9 cellular contexts compared by ENCODE assay signal in the genomic region with DNA sequence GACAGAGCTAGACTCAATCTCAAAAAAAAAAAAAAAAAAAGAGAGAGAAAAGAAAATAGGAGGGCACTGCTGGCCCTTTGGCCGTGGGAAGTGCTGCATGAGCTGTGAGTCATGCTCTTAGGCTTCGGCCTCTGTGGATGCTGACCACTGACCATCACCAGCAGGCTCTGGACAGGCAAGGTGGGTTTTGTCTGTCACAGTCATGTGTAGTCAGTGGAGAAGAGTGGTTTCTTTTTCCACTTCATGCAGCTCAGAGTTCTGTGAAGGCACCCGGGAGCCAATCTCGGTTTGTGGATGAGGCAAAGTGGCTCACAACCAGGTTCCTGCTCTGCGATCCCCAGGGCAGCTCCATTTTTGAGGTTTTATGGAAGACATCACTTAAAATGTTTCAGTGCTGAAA. TPM values are rescaled to one million over a fixed set of nuclear protein-coding genes. Genes with fewer than 3 reads are reported as not detected.
A peak's percentile ranks its signal among the peaks of the same experiment; 100 is the strongest.
DNase-seq lines count a peak whose midpoint lies in the region; ATAC-seq and TF ChIP-seq lines count a peak whose summit lies in the region.
"Had no signal": no experiment of that assay in that cellular context is flagged by ENCODE, and none has a peak within 500 bp of the region (broad histone marks: within the 10 kb centered on the region; RNA-seq: fewer than 3 reads in every experiment).

No MANE protein-coding gene starts in this region.

- no peak for TF ChIP-seq POLR2A in transverse colon (IDR thresholded peaks at IDR 0.05)

- POLR2A ChIA-PET in RWPE1 (lab: Yijun Ruan, JAX; ENCODE audit: low non-redundant PET) = no interaction called here

- no peaks in the 10 kb centered on the region for H3K27me3 ChIP-seq in transverse colon
- H3K27me3 ChIP-seq: SJCRH30 had no signal

- no peak for ATAC-seq in GM21528 (IDR thresholded peaks at IDR 0.05; ENCODE audit: low FRiP score, unreplicated experiment)

- TF ChIP-seq EP300 in transverse colon (IDR thresholded peaks at IDR 0.05; ENCODE audit: low read depth) = no peak

- no peak overlapping the region for H3K4me3 ChIP-seq in transverse colon
- H3K4me3 ChIP-seq: SJCRH30 had no signal

- peak overlapping the region; percentile 13 for H3K27ac ChIP-seq in RWPE1
- no peak overlapping the region for H3K27ac ChIP-seq in transverse colon
- H3K27ac ChIP-seq: SJCRH30 had no signal

- no peaks in the 10 kb centered on the region for H3K36me3 ChIP-seq in transverse colon
- H3K36me3 ChIP-seq: SJCRH30 had no signal

- H3K9me3 ChIP-seq in transverse colon = no peaks in the 10 kb centered on the region
- H3K9me3 ChIP-seq: SJCRH30 had no signal

- WGBS in transverse colon (ENCODE audit: low coverage in 1 of 2), 2 donors = 46 to 87% methylated on average over 2 to 5 of the region's 5 CpGs

- TF ChIP-seq CTCF in RWPE1 (conservative IDR thresholded peaks at IDR 0.05; ENCODE audit: low read depth) = no peak
- TF ChIP-seq CTCF in transverse colon (IDR thresholded peaks at IDR 0.05) = no peak

- intact Hi-C loops in transverse colon (cut with DNase I; ENCODE audit: low total_unique reads) = no loop called here

- in situ Hi-C loops in transverse colon (cut with MboI; ENCODE audit: low pct_ligation_motif_present in 1 of 4, low pct_unique_long_range_greater_than_20kb in 1 of 4, low sequenced_read_pairs in 3 of 4) = no loop called here

- CTCF ChIA-PET in RWPE1 (lab: Yijun Ruan, JAX) = no interaction called here

- peaks cover 0 to 25% (median 3%) of the 10 kb centered on the region in 4 donors for H3K4me1 ChIP-seq in transverse colon

- peak; percentile 23 for DNase-seq in Daoy (ENCODE audit: low read depth)
- DNase-seq in RWPE1 (ENCODE audit: low spot score) = no peak
- peak; percentile 52 for DNase-seq in dermis blood vessel endothelial cell
- DNase-seq in pulmonary artery endothelial cell (ENCODE audit: low read depth, low spot score) = peak; percentile 17
- DNase-seq in transverse colon = no peak
- DNase-seq in NCI-H2171 (lab: John Stamatoyannopoulos, UW) = no peak
- DNase-seq in SIG-M5 treated with dmso at 0.1 percent for 504 hours (lab: John Stamatoyannopoulos, UW; ENCODE audit: unreplicated experiment) = no peak
- DNase-seq: SJCRH30 had no signal

RNA-seq across cellular contexts. Expression of a gene that starts 58.1 kb away (rescaled TPM):
- 4.9 and 8.7 TPM in 2 replicates for total RNA-seq in Daoy (2014; rRNA removed; shearing (Covaris generic))
- total RNA-seq in dermis blood vessel endothelial cell (8.0 and 13.2 TPM in 2 replicates), pulmonary artery endothelial cell (6.7 and 22.5 TPM in 2 replicates), transverse colon (1 to 10 TPM in 2 of 4 donors, under 1 TPM in 1, not detected in 1; 0.80 to 6.7 (median 4.9) TPM)

Comparison
In these comparisons a context has a peak if more than half of its experiments do, and no peak if none do; other contexts are left out.
1. DNase-seq: peak in Daoy (single experiment), dermis blood vessel endothelial cell (single experiment) and pulmonary artery endothelial cell (single experiment); none in RWPE1 (single experiment), transverse colon (single experiment), NCI-H2171 (single experiment) and SIG-M5 treated with dmso at 0.1 percent for 504 hours (single experiment).